ENCODE assay signal across 9 cellular contexts in the genomic region with DNA sequence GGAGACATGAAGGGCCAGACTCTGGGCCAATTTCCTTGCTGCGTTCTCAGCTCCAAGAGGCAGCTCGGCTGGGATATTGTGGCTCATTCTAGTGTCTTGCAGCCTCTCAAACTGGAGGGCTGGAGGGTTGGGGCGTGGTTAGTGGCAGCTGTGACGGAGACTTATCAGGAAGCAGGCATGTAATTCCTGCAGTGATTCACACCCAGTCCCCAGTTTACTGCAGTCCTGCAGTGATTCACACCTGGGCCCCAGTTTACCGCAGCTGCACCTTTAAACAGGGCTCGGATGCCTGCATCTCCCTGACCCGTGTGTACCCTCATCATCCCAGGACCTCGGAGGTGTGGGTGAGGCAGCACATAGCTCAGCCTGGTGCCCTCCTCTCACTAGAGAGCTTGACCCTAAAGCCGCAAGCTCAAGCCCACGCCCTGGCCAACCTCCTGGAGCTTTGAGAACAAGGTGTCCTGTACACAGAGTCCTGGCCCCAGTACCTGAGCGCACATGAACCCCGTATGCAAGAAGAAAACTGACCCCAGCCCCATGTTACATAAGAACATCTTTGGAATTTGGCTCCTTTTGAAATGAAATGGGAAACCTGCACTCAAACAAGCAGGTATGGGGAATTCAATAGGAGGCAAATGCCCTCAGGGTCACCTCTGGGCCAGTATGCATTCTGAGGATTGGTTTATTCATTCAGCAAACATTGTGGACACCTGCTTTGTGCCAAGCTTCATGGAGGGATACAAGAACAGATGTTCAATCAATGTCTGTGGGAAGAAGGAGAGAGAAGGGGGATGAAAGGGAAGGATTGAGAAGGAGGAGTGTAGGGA. TPM values are rescaled to one million over a fixed set of nuclear protein-coding genes. Genes with fewer than 3 reads are reported as not detected.
A peak's percentile ranks its signal among the peaks of the same experiment; 100 is the strongest.
DNase-seq lines count a peak whose midpoint lies in the region; ATAC-seq, FAIRE-seq and TF ChIP-seq lines count a peak whose summit lies in the region.
"Had no signal": no experiment of that assay in that cellular context is flagged by ENCODE, and none has a peak within 500 bp of the region (broad histone marks: within the 10 kb centered on the region; RNA-seq: fewer than 3 reads in every experiment).

No MANE protein-coding gene starts in this region.

- peaks cover 31% of the 10 kb centered on the region for H3K4me1 Mint-ChIP-seq in GM23338

- ATAC-seq in GM23338 (peak; percentile 46), GM21717 (IDR thresholded peaks at IDR 0.05; ENCODE audit: unreplicated experiment) (no peak), pancreas (no peak)

- H3K9me2 ChIP-seq in GM23338 (ENCODE audit: insufficient read depth) (no peaks in the 10 kb centered on the region), Karpas-422 (replicated peaks; ENCODE audit: insufficient read depth, low read length) (no peaks in the 10 kb centered on the region)

- H3K27me3 ChIP-seq in GM23338 (ENCODE audit: insufficient read depth) (no peaks in the 10 kb centered on the region), dorsolateral prefrontal cortex (peaks cover 0 to 3% (median 0%) of the 10 kb centered on the region in 45 donors), spleen (replicated peaks in 1 of 7) (no peaks in the 10 kb centered on the region), Karpas-422 (ENCODE audit: low read length) (no peaks in the 10 kb centered on the region), pancreas (no peaks in the 10 kb centered on the region)

- H3K9me3 Mint-ChIP-seq in GM23338: peaks cover 4% of the 10 kb centered on the region; the same call in 1 of the 3 replicates

- no peaks in the 10 kb centered on the region for H3K79me2 ChIP-seq in GM23338 (replicated peaks; ENCODE audit: insufficient read depth)
- H3K79me2 ChIP-seq in Karpas-422 (ENCODE audit: low read length): no peaks in the 10 kb centered on the region

- peak overlapping the region; percentile 38 for H3K4me2 ChIP-seq in GM23338
- H3K4me2 ChIP-seq in Karpas-422 (ENCODE audit: low read depth, low read length, poor library complexity, severe bottlenecking): no peak overlapping the region

- FAIRE-seq in pancreas (lab: Jason Lieb, UNC): no peak

- H3F3A ChIP-seq in GM23338 (replicated peaks; ENCODE audit: low read depth): 0 out of 2 replicates have a peak, but pooled peaks cover 4% of the 10 kb centered on the region

- intact Hi-C loops in dorsolateral prefrontal cortex (cut with DNase I) (no loop called here), spleen (cut with DNase I; ENCODE audit: low total_unique reads) (loop anchor here (10.0 kb wide), 1 partner anchor 66 kb away; the partner anchor contains the start of gene PPP1R16B), pancreas (cut with DNase I) (no loop called here)

- H3K4me3 ChIP-seq in GM23338 (no peak overlapping the region), dorsolateral prefrontal cortex (no peak overlapping the region), spleen (no peak overlapping the region), Karpas-422 (ENCODE audit: low read length) (no peak overlapping the region), pancreas (no peak overlapping the region)

- no peaks in the 10 kb centered on the region; the same call in 2 of the 3 replicates for H3K36me3 Mint-ChIP-seq in GM23338 (ENCODE audit: low read depth)

- H3K9me3 ChIP-seq in spleen (no peaks in the 10 kb centered on the region), Karpas-422 (ENCODE audit: low read length) (no peaks in the 10 kb centered on the region), pancreas (no peaks in the 10 kb centered on the region)

- H3K36me3 ChIP-seq in GM23338 (ENCODE audit: insufficient read depth): no peaks in the 10 kb centered on the region
- no peaks in the 10 kb centered on the region for H3K36me3 ChIP-seq in spleen
- no peaks in the 10 kb centered on the region for H3K36me3 ChIP-seq in Karpas-422 (ENCODE audit: insufficient read depth, low read length)
- H3K36me3 ChIP-seq in pancreas: no peaks in the 10 kb centered on the region

- WGBS in spleen, 5 donors: 60 to 82% (median 66%) methylated on average over 8 to 12 of the region's 12 CpGs
- WGBS in pancreas, 2 donors: 44 to 54% methylated on average over 12 of the region's 12 CpGs

- H4K20me1 ChIP-seq in GM23338 (replicated peaks; ENCODE audit: insufficient read depth) (no peaks in the 10 kb centered on the region; the same call in 1 of the 2 replicates), Karpas-422 (ENCODE audit: insufficient read depth, low read depth, low read length) (no peaks in the 10 kb centered on the region; the same call in 1 of the 2 replicates)

- H3K4me1 ChIP-seq in GM23338 (ENCODE audit: insufficient read depth): peaks cover 21% of the 10 kb centered on the region
- peaks cover 48 to 100% (median 81%) of the 10 kb centered on the region in 6 donors for H3K4me1 ChIP-seq in spleen
- H3K4me1 ChIP-seq in Karpas-422 (ENCODE audit: low read length): peaks cover 12% of the 10 kb centered on the region
- no peaks in the 10 kb centered on the region for H3K4me1 ChIP-seq in pancreas

- H3K27ac ChIP-seq in GM23338 (ENCODE audit: low read depth): peak overlapping the region; percentile 47
- peak overlapping the region in 57 of 59 donors; percentile 0 to 100 (median 81) for H3K27ac ChIP-seq in dorsolateral prefrontal cortex
- peak overlapping the region in 7 of 8 donors; percentile 8 to 93 (median 88) for H3K27ac ChIP-seq in spleen
- H3K27ac ChIP-seq in Karpas-422 (ENCODE audit: low read length): no peak overlapping the region
- H3K27ac ChIP-seq in pancreas: no peak overlapping the region

- TF ChIP-seq POLR2A in spleen (IDR thresholded peaks at IDR 0.05): no peak

- H2AFZ ChIP-seq in GM23338 (no peak overlapping the region), Karpas-422 (ENCODE audit: low read length) (no peak overlapping the region)

- H3K27me3 Mint-ChIP-seq in GM23338 (ENCODE audit: insufficient read depth, low read depth, poor library complexity): peaks cover 5% of the 10 kb centered on the region

- no peak overlapping the region for H3K9ac ChIP-seq in Karpas-422 (ENCODE audit: low read length)

- no peak overlapping the region for H3K27ac Mint-ChIP-seq in GM23338

- no peak overlapping the region for H3K4me3 Mint-ChIP-seq in GM23338

- peak; percentile 42 for DNase-seq in GM23338 (ENCODE audit: low spot score)
- DNase-seq in RPMI8226: peak; percentile 46
- peak in 2 of 10 donors; percentile 39 to 76 for DNase-seq in dorsolateral prefrontal cortex
- DNase-seq in spleen: peak; percentile 72
- no peak for DNase-seq in Karpas-422
- no peak for DNase-seq in pancreas
- DNase-seq in D341Med (ENCODE audit: low spot score): no peak
- DNase-seq: left cardiac atrium had no signal

- TF ChIP-seq CTCF in GM23338 (conservative IDR thresholded peaks at IDR 0.05; ENCODE audit: low read depth in 2 of 2) (no peak), dorsolateral prefrontal cortex (IDR thresholded peaks at IDR 0.05 in 54 of 56, conservative IDR thresholded peaks at IDR 0.05 in 2 of 56; ENCODE audit: low read depth in 1 of 56, partially characterized antibody in 56 of 56) (no peak), spleen (IDR thresholded peaks at IDR 0.05 in 8 of 11, conservative IDR thresholded peaks at IDR 0.05 in 3 of 11) (no peak), pancreas (IDR thresholded peaks at IDR 0.05) (no peak)

TF ChIP-seq in GM23338, 12 proteins besides CTCF, POLR2A, EP300 and RAD21:
- TF ChIP-seq ETS1 (IDR thresholded peaks at IDR 0.05): no peak
- no peak for TF ChIP-seq REST (IDR thresholded peaks at IDR 0.05; ENCODE audit: unreplicated experiment)
- TF ChIP-seq ZNF114 (CRISPR knock-in tag; IDR thresholded peaks at IDR 0.05): no peak
TF ChIP-seq in GM23338: peak in this region for 0.

RNA-seq across cellular contexts. Expression of gene FAM83D, which starts 55.3 kb away (rescaled TPM):
- total RNA-seq in GM23338 (2014; rRNA removed; shearing (Covaris generic)): 81.6 and 91.3 TPM in 2 replicates
- polyA plus RNA-seq in GM23338 (2016; fragmentation: Nextera tagmentation; extraction: Ambion mirVana) (31.1 and 33.3 TPM in 2 replicates), spleen (1 to 10 TPM in 2 of 3 donors, under 1 TPM in 1; 0.76 to 1.2 (median 1.2) TPM), pancreas (under 1 TPM; 0.12 to 0.38 TPM)
- total RNA-seq in dorsolateral prefrontal cortex (1 to 10 TPM in 119 of 120 experiments, under 1 TPM in 1; 0.95 to 5.1 (median 2.4) TPM), spleen (1 to 10 TPM in 5 of 7 donors, under 1 TPM in 2; 0.46 to 3.0 (median 1.5) TPM), pancreas (under 1 TPM in 5 of 6 donors, not detected in 1; 0.06 to 0.34 (median 0.22) TPM)
- total RNA-seq in Karpas-422 (2014; rRNA removed; shearing (Covaris generic); ENCODE audit: low replicate concordance): 14.4 and 21.8 TPM in 2 replicates

Comparison
In these comparisons a context has a peak if more than half of its experiments do, and no peak if none do; other contexts are left out.
1. DNase-seq: peak in GM23338 (single experiment), RPMI8226 (single experiment) and spleen (single experiment); none in Karpas-422 (single experiment), pancreas (0 of 6) and D341Med (single experiment).
2. H3K27ac ChIP-seq: peak in GM23338 (single experiment), dorsolateral prefrontal cortex (57 of 59) and spleen (7 of 8); none in Karpas-422 (single experiment) and pancreas (0 of 4).